Comparison of ENCODE assay signal across 8 cellular contexts in genomic region chrX:11758400-11759171, GRCh38. TPM values are rescaled to one million over a fixed set of nuclear protein-coding genes. Genes with fewer than 3 reads are reported as not detected.
DNase-seq lines count a peak whose midpoint lies in the region; ATAC-seq and TF ChIP-seq lines count a peak whose summit lies in the region.

No MANE protein-coding gene starts in this region.

- peak overlapping the region; percentile 98 for H3K4me3 Mint-ChIP-seq in endothelial cell (ENCODE audit: unreplicated experiment)

- peaks cover 4% of the 10 kb centered on the region for H3K4me1 Mint-ChIP-seq in endothelial cell (ENCODE audit: unreplicated experiment)

- DNase-seq in CD1c-positive myeloid dendritic cell (ENCODE audit: extremely low spot score) (peak; percentile 94), NOMO-1 (lab: John Stamatoyannopoulos, UW; ENCODE audit: unreplicated experiment in 2 of 2) (peak; percentile 56 to 68), endothelial cell (ENCODE audit: low spot score) (peak; percentile 84), midbrain (lab: John Stamatoyannopoulos, UW) (peak; percentile 81)
- peak; percentile 88 for DNase-seq in activated CD8-positive, alpha-beta memory T cell treated with anti-CD3 and anti-CD28 coated beads, Interleukin-2, amount 50 U/mL, for 4 hours
- DNase-seq in stimulated activated CD8-positive, alpha-beta memory T cell treated with anti-CD3 and anti-CD28 coated beads, Interleukin-15, amount 100 ng/mL, for 4 hours (ENCODE audit: low read depth in 2 of 2): peak; percentile 73 to 77

- ATAC-seq in GM19397 (IDR thresholded peaks at IDR 0.05; ENCODE audit: unreplicated experiment) (peak; percentile 46), HG03571 (IDR thresholded peaks at IDR 0.05; ENCODE audit: unreplicated experiment) (peak; percentile 43)

- peaks cover 6% of the 10 kb centered on the region for H3K27me3 Mint-ChIP-seq in endothelial cell (ENCODE audit: unreplicated experiment)

- no peaks in the 10 kb centered on the region for H3K9me3 Mint-ChIP-seq in endothelial cell (ENCODE audit: unreplicated experiment)

- peaks cover 3% of the 10 kb centered on the region for H3K36me3 Mint-ChIP-seq in endothelial cell (ENCODE audit: low read depth, unreplicated experiment)

- peak overlapping the region; percentile 98 for H3K27ac Mint-ChIP-seq in endothelial cell (ENCODE audit: unreplicated experiment)

- TF ChIP-seq CTCF in endothelial cell (IDR thresholded peaks at IDR 0.05; ENCODE audit: unreplicated experiment): peak; percentile 81

RNA-seq across cellular contexts. Expression of gene MSL3, which starts 0.5 kb away (rescaled TPM):
- 55.0 TPM for total RNA-seq in endothelial cell (ENCODE audit: unreplicated experiment)

Comparison
In these comparisons a context has a peak if more than half of its experiments do, and no peak if none do; other contexts are left out.
1. Peak in every context shown above with its lines: DNase-seq and ATAC-seq.